Comparison of ENCODE assay signal across 8 cellular contexts in the genomic region with DNA sequence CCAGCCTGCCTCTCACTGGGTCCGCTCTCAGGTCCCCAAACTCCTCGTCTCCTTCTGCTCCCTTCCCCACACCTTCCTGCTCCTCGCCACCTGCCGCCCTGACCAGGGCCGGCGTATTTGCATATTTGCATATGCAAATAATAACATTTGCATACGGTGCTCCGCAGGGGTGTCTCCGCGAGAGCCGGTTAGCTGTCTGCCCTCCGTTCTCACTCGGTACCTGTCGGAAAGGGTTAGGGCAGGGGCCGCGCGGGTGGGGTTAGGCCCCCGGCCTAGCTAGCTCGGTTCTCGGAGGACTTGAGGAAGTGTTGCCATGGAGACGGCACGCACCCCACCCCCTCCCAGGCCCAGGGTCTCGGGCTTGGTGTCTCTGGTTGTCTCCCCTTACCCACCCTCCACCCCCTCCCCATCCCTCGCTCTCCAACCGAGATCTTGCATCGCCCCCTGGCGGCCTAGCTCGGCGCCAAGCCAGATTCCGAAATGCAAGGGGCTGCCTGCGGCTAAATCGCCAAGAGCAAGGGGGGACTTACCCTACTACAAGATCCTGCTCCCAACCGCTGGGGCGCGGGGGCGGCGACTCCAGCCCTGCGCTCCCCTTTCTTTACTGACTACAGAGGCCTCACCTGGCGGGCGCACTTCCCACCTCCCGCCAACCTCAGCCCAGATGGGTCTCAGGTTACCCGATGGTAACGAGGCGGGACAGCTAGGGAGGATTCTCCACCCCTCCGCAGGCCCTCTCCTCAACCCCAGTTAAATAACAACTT. TPM values are rescaled to one million over a fixed set of nuclear protein-coding genes. Genes with fewer than 3 reads are reported as not detected.
DNase-seq lines count a peak whose midpoint lies in the region; ATAC-seq, FAIRE-seq and TF ChIP-seq lines count a peak whose summit lies in the region.

No MANE protein-coding gene starts in this region.

- POLR2A ChIA-PET in MCF 10A (lab: Yijun Ruan, JAX), result interaction anchor here (0.6 to 2.5 kb wide), 13 partner anchors 9 to 753 kb away, joined by 3 to 17 read pairs (median 3); a partner anchor contains a TSS

- no peaks in the 10 kb centered on the region for H3K9me3 ChIP-seq in kidney (ENCODE audit: control insufficient read depth in 1 of 2, low read length in 2 of 2)

- peak; percentile 92 for DNase-seq in DMS 273 (lab: John Stamatoyannopoulos, UW; ENCODE audit: unreplicated experiment)
- peak; percentile 90 for DNase-seq in NCI-H146 (lab: John Stamatoyannopoulos, UW)
- peak; percentile 61 for DNase-seq in T-helper 9 cell
- DNase-seq in MCF 10A (ENCODE audit: unreplicated experiment), result peak; percentile 66
- peak; percentile 87 for DNase-seq in kidney
- DNase-seq in stimulated activated CD8-positive, alpha-beta memory T cell treated with anti-CD3 and anti-CD28 coated beads, Interleukin-15, amount 100 ng/mL, for 1 hour (ENCODE audit: low read depth), result peak; percentile 40
- DNase-seq in A172 (ENCODE audit: low spot score), result no peak

- peak; percentile 33 for ATAC-seq in GM21723 (IDR thresholded peaks at IDR 0.05; ENCODE audit: unreplicated experiment)

- H3K27me3 Mint-ChIP-seq in MCF 10A (ENCODE audit: insufficient read depth, unreplicated experiment), result no peaks in the 10 kb centered on the region

- H3K36me3 ChIP-seq in kidney (ENCODE audit: control insufficient read depth in 1 of 2, insufficient read depth in 2 of 2, low read length in 2 of 2), result no peaks in the 10 kb centered on the region

- peaks cover 4 to 35% of the 10 kb centered on the region in 2 donors for H3K4me1 ChIP-seq in kidney (ENCODE audit: control insufficient read depth in 1 of 2, insufficient read depth in 1 of 2, low read depth in 1 of 2, low read length in 2 of 2)

- H3K9me3 Mint-ChIP-seq in MCF 10A (ENCODE audit: unreplicated experiment), result no peaks in the 10 kb centered on the region

- CTCF ChIA-PET in MCF 10A (lab: Yijun Ruan, JAX), result interaction anchor here (0.6 to 9.8 kb wide), 30 partner anchors 10 to 1458 kb away, joined by 3 to 188 read pairs (median 4); a partner anchor contains a TSS

- intact Hi-C loops in MCF 10A (cut with micrococcal nuclease), result loop anchor here (1.0 kb wide), 1 partner anchor 30 kb away; no protein-coding TSS in a partner anchor
- intact Hi-C loops in kidney (cut with DNase I), result no loop called here

- H3K4me3 Mint-ChIP-seq in MCF 10A (ENCODE audit: unreplicated experiment), result peak overlapping the region; percentile 67

- no peak overlapping the region for H3K27ac Mint-ChIP-seq in MCF 10A (ENCODE audit: low read depth, unreplicated experiment)

- H3K4me3 ChIP-seq in kidney (ENCODE audit: low read length in 2 of 2), result peak overlapping the region in 1 of 2 donors; percentile 41

- H3K27ac ChIP-seq in kidney (ENCODE audit: low read depth in 2 of 2, low read length in 2 of 2), result no peak overlapping the region

- peak; percentile 38 for TF ChIP-seq CTCF in MCF 10A (IDR thresholded peaks at IDR 0.05; ENCODE audit: unreplicated experiment)
- TF ChIP-seq CTCF in kidney (IDR thresholded peaks at IDR 0.05; ENCODE audit: borderline replicate concordance, extremely low read depth, insufficient read depth), result peak; percentile 56

- H3K4me1 Mint-ChIP-seq in MCF 10A (ENCODE audit: insufficient read depth, unreplicated experiment), result peaks cover 47% of the 10 kb centered on the region

- H3K9ac ChIP-seq in kidney (ENCODE audit: low read length in 2 of 2), result peak overlapping the region in 1 of 2 donors; percentile 7

- H3K36me3 Mint-ChIP-seq in MCF 10A (ENCODE audit: insufficient read depth, unreplicated experiment), result peaks cover 4% of the 10 kb centered on the region

- FAIRE-seq in kidney (lab: Jason Lieb, UNC), result no peak

- BruUV-seq in MCF 10A (replicated peaks; lab: Mats Ljungman, UMichigan), result no TSS peak

RNA-seq across cellular contexts. Expression of a gene that starts 8.1 kb away (rescaled TPM):
- 2.5 and 2.8 TPM in 2 replicates for total RNA-seq in MCF 10A (2022)
- 3.1 TPM for total RNA-seq in kidney
- 1.5 TPM for polyA plus RNA-seq in kidney (ENCODE audit: insufficient read depth, low read depth, low replicate concordance)
- 0.59 and 0.89 TPM in 2 replicates for total RNA-seq in A172 (2014; rRNA removed; shearing (Covaris generic))

RNA-seq across cellular contexts. Expression of a gene that starts 13.4 kb away (rescaled TPM):
- total RNA-seq in MCF 10A (2022) (375 and 421 TPM in 2 replicates), kidney (70.1 TPM)
- polyA plus RNA-seq in kidney (ENCODE audit: insufficient read depth, low read depth, low replicate concordance), result 49.3 TPM
- 208 and 223 TPM in 2 replicates for total RNA-seq in A172 (2014; rRNA removed; shearing (Covaris generic))

RNA-seq across cellular contexts. Expression of a gene that starts 26.3 kb away (rescaled TPM):
- total RNA-seq in MCF 10A (2022) (2.2 and 2.8 TPM in 2 replicates), kidney (0.16 TPM)
- 0.71 TPM for polyA plus RNA-seq in kidney (ENCODE audit: insufficient read depth, low read depth, low replicate concordance)
- total RNA-seq in A172 (2014; rRNA removed; shearing (Covaris generic)), result 5.3 and 5.8 TPM in 2 replicates
